ENCODE assay signal across 8 cellular contexts in the genomic region with DNA sequence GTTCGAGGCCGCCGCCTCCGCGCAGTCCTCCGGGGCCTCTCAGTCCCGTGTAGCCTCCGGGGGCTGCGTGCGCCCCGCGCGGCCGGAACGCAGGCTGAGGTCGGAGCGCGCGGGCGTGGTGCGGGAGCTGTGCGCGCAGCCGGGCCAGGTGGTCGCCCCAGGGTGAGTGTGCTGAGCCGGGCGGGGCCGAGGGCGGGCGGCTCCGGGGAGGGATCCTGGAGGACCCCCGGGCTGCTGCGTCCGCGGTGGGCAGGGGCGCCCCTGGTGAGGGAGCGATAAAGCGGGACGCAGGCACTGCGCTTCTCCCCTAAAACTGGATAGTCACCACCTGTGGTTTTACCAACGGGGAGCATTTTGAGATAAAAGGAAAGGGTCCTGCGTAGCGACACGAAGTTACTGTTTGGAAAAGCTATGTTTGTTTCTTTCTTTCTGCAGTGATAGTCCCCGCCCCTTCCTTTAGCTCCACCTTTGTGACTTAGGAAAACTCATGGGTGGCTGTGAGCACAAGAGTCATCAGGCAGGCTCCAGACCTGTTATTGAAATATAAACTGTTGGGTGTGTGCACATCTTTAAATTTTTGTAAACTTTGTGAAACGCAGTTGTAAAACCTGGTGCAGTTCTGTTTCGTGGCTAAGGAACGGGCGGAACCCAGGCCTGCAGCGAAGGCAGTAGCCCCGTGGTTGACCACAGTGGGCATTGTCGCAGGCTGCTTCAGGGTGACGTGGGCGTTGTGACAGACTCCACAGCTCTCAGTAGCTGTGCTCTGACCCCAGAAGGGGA. TPM values are rescaled to one million over a fixed set of nuclear protein-coding genes. Genes with fewer than 3 reads are reported as not detected.
DNase-seq lines count a peak whose midpoint lies in the region; ATAC-seq, FAIRE-seq and TF ChIP-seq lines count a peak whose summit lies in the region.

No MANE protein-coding gene starts in this region.

- no peak overlapping the region for H2AFZ ChIP-seq in OCI-LY3 (ENCODE audit: low read depth, low read length)

- ATAC-seq in HG03066 (IDR thresholded peaks at IDR 0.05; ENCODE audit: low read depth, unreplicated experiment) = peak; percentile 0

- 2 to 3% (median 3%) methylated on average over 34 to 54 of the region's 54 CpGs for WGBS in small intestine, 3 donors

- H3K9ac ChIP-seq in OCI-LY3 (ENCODE audit: low read length) (peak overlapping the region; percentile 78), adipocyte (ENCODE audit: low read length) (peak overlapping the region; percentile 95)

- peak overlapping the region; percentile 87 for H3K4me2 ChIP-seq in OCI-LY3 (ENCODE audit: low read length)

- H3K4me1 ChIP-seq in OCI-LY3 (ENCODE audit: low read length) = peaks cover 22% of the 10 kb centered on the region
- H3K4me1 ChIP-seq in adipocyte (ENCODE audit: control insufficient read depth, insufficient read depth, low read length) = peaks cover 26% of the 10 kb centered on the region
- H3K4me1 ChIP-seq in small intestine (ENCODE audit: control insufficient read depth in 2 of 2, insufficient read depth in 1 of 2, low read depth in 1 of 2, low read length in 1 of 2) = peaks cover 4 to 9% of the 10 kb centered on the region in 2 donors

- H3K79me2 ChIP-seq in OCI-LY3 (ENCODE audit: low read length) = peaks cover 74% of the 10 kb centered on the region

- H3K36me3 ChIP-seq in OCI-LY3 (replicated peaks; ENCODE audit: low read depth, low read length) (peaks cover 28% of the 10 kb centered on the region), adipocyte (ENCODE audit: control insufficient read depth, insufficient read depth, low read length, severe bottlenecking) (no peaks in the 10 kb centered on the region), small intestine (ENCODE audit: control insufficient read depth in 2 of 2, insufficient read depth in 2 of 2, low read length in 2 of 2) (no peaks in the 10 kb centered on the region)

- H3K9me3 ChIP-seq in OCI-LY3 (ENCODE audit: insufficient read depth, low read length) (no peaks in the 10 kb centered on the region), adipocyte (ENCODE audit: control insufficient read depth, low read length) (no peaks in the 10 kb centered on the region), small intestine (ENCODE audit: control insufficient read depth, low read depth) (no peaks in the 10 kb centered on the region)

- TF ChIP-seq CTCF in OCI-LY3 (IDR thresholded peaks at IDR 0.05; ENCODE audit: low read depth, low read length) = no peak

- H4K20me1 ChIP-seq in OCI-LY3 (ENCODE audit: insufficient read depth, low read length) = peaks cover 51% of the 10 kb centered on the region

- H3K27me3 ChIP-seq in OCI-LY3 (ENCODE audit: low read depth, low read length) (no peaks in the 10 kb centered on the region), adipocyte (replicated peaks; ENCODE audit: control insufficient read depth, insufficient read depth, low read length) (no peaks in the 10 kb centered on the region), small intestine (ENCODE audit: control insufficient read depth in 2 of 2, insufficient read depth in 2 of 2, low read length in 2 of 2) (no peaks in the 10 kb centered on the region)

- H3K4me3 ChIP-seq in OCI-LY3 (ENCODE audit: low read length) (peak overlapping the region; percentile 79), adipocyte (ENCODE audit: low read length) (peak overlapping the region; percentile 90), iPS-11a (ENCODE audit: low read depth, low read length) (peak overlapping the region; percentile 93), small intestine (ENCODE audit: low read depth in 1 of 2, low read length in 2 of 2) (peak overlapping the region; percentile 83 to 90)

- DNase-seq in SIG-M5 treated with dmso at 0.1 percent for 504 hours (lab: John Stamatoyannopoulos, UW; ENCODE audit: unreplicated experiment) (peak; percentile 57), SIG-M5 (lab: John Stamatoyannopoulos, UW) (no peak), adipocyte (ENCODE audit: low read depth) (peak; percentile 78), small intestine (peak; percentile 71), cerebellum (ENCODE audit: low spot score) (no peak)

- FAIRE-seq in small intestine (lab: Jason Lieb, UNC) = no peak

- H3K27ac ChIP-seq in OCI-LY3 (ENCODE audit: low read length) (no peak overlapping the region), small intestine (ENCODE audit: low read depth in 1 of 2, low read length in 1 of 2) (peak overlapping the region; percentile 85 to 96)

RNA-seq across cellular contexts. Expression of a gene that starts 0.7 kb away (rescaled TPM):
- 10 to 100 TPM; 14.9 to 20.1 (median 17.3) TPM for polyA plus RNA-seq in small intestine
- total RNA-seq in cerebellum = 10.4 TPM

Comparison
In these comparisons a context has a peak if more than half of its experiments do, and no peak if none do; other contexts are left out.
1. DNase-seq: peak in SIG-M5 treated with dmso at 0.1 percent for 504 hours (single experiment), adipocyte (single experiment) and small intestine (single experiment); none in SIG-M5 (single experiment) and cerebellum (single experiment).
2. Peak in every context shown above with its lines, with median percentiles within 50 percentile points of each other: H3K4me3 ChIP-seq.